ENCODE assay signal across 21 cellular contexts in the genomic region with DNA sequence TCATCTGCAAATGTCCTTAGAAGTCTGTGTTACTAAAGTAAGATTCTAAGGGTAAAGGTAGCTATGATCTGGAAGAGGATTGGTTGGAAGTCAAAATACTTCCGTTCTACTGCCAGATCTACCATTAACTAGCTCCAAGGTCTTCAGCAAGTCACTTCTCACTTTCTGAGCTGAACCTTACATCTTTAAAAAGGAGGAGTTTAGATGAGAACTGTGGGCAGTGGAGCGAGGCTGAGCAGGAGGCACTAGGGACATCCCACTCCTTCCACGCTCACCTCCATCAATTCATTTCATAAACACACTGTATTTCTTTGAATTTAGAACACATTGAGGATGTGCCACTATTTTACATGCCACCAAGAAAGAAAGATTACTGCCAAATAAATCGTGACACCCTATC.
DNase-seq lines count a peak whose midpoint lies in the region; ATAC-seq and TF ChIP-seq lines count a peak whose summit lies in the region.
"Had no signal": no experiment of that assay in that cellular context is flagged by ENCODE, and none has a peak within 500 bp of the region (broad histone marks: within the 10 kb centered on the region; RNA-seq: fewer than 3 reads in every experiment).

No MANE protein-coding gene starts in this region.

- TF ChIP-seq POLR2A in GM19193 (IDR thresholded peaks at IDR 0.05; ENCODE audit: extremely low read depth, insufficient read depth, insufficient read length) (peak; percentile 18), sigmoid colon (IDR thresholded peaks at IDR 0.05) (no peak)

- H3K9me3 ChIP-seq in sigmoid colon, result no peaks in the 10 kb centered on the region
- H3K9me3 ChIP-seq: BE2C, prostate gland, vagina had no signal

- ATAC-seq in GM21619 (IDR thresholded peaks at IDR 0.05; ENCODE audit: unreplicated experiment) (peak; percentile 30), HG03039 (IDR thresholded peaks at IDR 0.05; ENCODE audit: unreplicated experiment) (peak; percentile 56)
- ATAC-seq: naive thymus-derived CD8-positive, alpha-beta T cell; Right ventricle myocardium inferior had no signal

- no peak for TF ChIP-seq EP300 in sigmoid colon (IDR thresholded peaks at IDR 0.05)

- H3K4me3 ChIP-seq in sigmoid colon, result no peak overlapping the region
- H3K4me3 ChIP-seq: lung, prostate gland, vagina had no signal

- H3K27me3 ChIP-seq in sigmoid colon, result no peaks in the 10 kb centered on the region
- H3K27me3 ChIP-seq: BE2C, vagina had no signal

- TF ChIP-seq CTCF in sigmoid colon (IDR thresholded peaks at IDR 0.05), result no peak

- no peaks in the 10 kb centered on the region for H3K36me3 ChIP-seq in sigmoid colon
- H3K36me3 ChIP-seq: BE2C, prostate gland, vagina had no signal

- peak; percentile 4 for DNase-seq in retina
- DNase-seq in sigmoid colon, result no peak
- DNase-seq in D341Med (ENCODE audit: low spot score), result no peak
- DNase-seq in DMS79 (lab: John Stamatoyannopoulos, UW), result no peak
- DNase-seq: activated CD4-positive, alpha-beta T cell treated with anti-CD3 and anti-CD28 coated beads, Interleukin-2, amount 10 ng/mL, durations not matched to agents 24 days and 14 days; BE2C; DMS153; endodermal cell; foreskin fibroblast; KG1; naive thymus-derived CD8-positive, alpha-beta T cell; NCI-H1417 treated with DMSO at 0.1 percent for 48 hours; NCI-H226; NK-92 treated with Interleukin-12 subunit alpha and Interleukin-12 subunit beta, amount 100 ng/mL, for 24 hours had no signal

- H3K27ac ChIP-seq in sigmoid colon, result no peak overlapping the region
- H3K27ac ChIP-seq: prostate gland, vagina had no signal

- no peaks in the 10 kb centered on the region for H3K4me1 ChIP-seq in sigmoid colon
- H3K4me1 ChIP-seq: BE2C, prostate gland, vagina had no signal

- intact Hi-C loops in sigmoid colon (cut with DNase I), result no loop called here

- WGBS in sigmoid colon, 2 donors, result 73 to 85% methylated on average over 4 of the region's 4 CpGs
